12 cellular contexts compared by ENCODE assay signal in the genomic region with DNA sequence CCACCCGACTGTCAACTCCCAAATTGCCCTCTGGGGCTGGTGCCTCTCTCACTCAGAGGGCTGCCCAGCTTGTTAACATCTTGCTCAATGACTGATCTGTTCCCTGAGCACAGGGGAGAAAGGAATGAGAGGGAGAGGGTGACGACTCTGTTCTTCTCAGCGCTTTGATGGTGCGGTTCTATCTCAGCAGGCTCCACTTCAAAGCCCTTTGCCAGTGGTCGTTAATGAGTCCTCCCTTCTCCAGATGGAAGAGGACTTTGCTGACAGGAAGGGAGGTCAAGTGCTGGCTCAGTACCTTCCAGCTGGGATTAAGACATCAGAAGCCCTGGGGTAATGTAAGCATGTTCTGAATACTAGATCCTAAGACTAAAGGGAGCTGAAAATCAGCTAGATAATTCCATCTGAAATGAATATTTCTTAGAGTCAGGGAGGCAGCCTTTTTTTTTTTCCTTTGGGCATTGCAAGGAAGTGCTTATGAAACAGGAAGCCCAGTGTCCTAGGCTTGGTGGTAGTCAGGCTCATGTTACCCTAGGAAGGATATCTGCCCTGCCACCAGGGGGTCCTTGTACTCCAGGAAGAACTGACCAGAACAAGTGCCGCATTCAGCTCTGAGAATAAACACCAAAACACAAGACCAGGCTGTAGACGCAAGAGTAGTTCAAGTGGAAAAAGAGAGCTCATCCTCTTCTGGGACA. TPM values are rescaled to one million over a fixed set of nuclear protein-coding genes. Genes with fewer than 3 reads are reported as not detected.
DNase-seq lines count a peak whose midpoint lies in the region; ATAC-seq and TF ChIP-seq lines count a peak whose summit lies in the region.
"Had no signal": no experiment of that assay in that cellular context is flagged by ENCODE, and none has a peak within 500 bp of the region (broad histone marks: within the 10 kb centered on the region; RNA-seq: fewer than 3 reads in every experiment).

No MANE protein-coding gene starts in this region.

- H3K27ac Mint-ChIP-seq in neural progenitor cell: peak overlapping the region; percentile 17

- ATAC-seq in HG03097 (IDR thresholded peaks at IDR 0.05; ENCODE audit: low FRiP score, unreplicated experiment): no peak
- no peak for ATAC-seq in GM18870 (IDR thresholded peaks at IDR 0.05; ENCODE audit: unreplicated experiment)

- no peak overlapping the region for H3K4me3 ChIP-seq in LNCaP clone FGC (ENCODE audit: low read depth, low read length)
- no peak overlapping the region for H3K4me3 ChIP-seq in astrocyte of the spinal cord (ENCODE audit: low read depth, low read length)
- no peak overlapping the region for H3K4me3 ChIP-seq in neural progenitor cell
- H3K4me3 ChIP-seq: skin epidermis had no signal

- H4K20me1 ChIP-seq in neural progenitor cell (ENCODE audit: low read depth): no peaks in the 10 kb centered on the region

- no peaks in the 10 kb centered on the region for H3K79me2 ChIP-seq in neural progenitor cell (ENCODE audit: low read depth)

- in situ Hi-C loops in astrocyte of the spinal cord (cut with HindIII; ENCODE audit: low sequenced_read_pairs): no loop called here

- no peaks in the 10 kb centered on the region for H3K9me3 Mint-ChIP-seq in neural progenitor cell

- H2AFZ ChIP-seq in neural progenitor cell (replicated peaks): no peak overlapping the region

- no peaks in the 10 kb centered on the region for H3K9me3 ChIP-seq in neural progenitor cell (ENCODE audit: low read depth)

- DNase-seq in DMS53 (lab: John Stamatoyannopoulos, UW) (peak; percentile 48), LNCaP clone FGC (ENCODE audit: low read depth) (no peak), astrocyte of the spinal cord (ENCODE audit: low read depth, low spot score) (peak; percentile 42), neural progenitor cell (ENCODE audit: low spot score) (no peak), NCI-H1105 treated with DMSO at 0.1 percent for 48 hours (lab: John Stamatoyannopoulos, UW) (no peak)
- DNase-seq in activated CD4-positive, alpha-beta T cell treated with anti-CD3 and anti-CD28 coated beads, Interleukin-2, amount 50 U/mL, for 1 hour: no peak
- DNase-seq: Calu3 had no signal

- no peaks in the 10 kb centered on the region for H3F3A ChIP-seq in neural progenitor cell (ENCODE audit: low read depth)

- H3K9ac ChIP-seq in neural progenitor cell: no peak overlapping the region

- peak overlapping the region; percentile 21 for H3K4me3 Mint-ChIP-seq in neural progenitor cell

- no peaks in the 10 kb centered on the region for H3K36me3 Mint-ChIP-seq in neural progenitor cell

- no peak overlapping the region for H3K27ac ChIP-seq in neural progenitor cell

- H3K4me1 Mint-ChIP-seq in neural progenitor cell: peaks cover 37% of the 10 kb centered on the region

- H3K4me2 ChIP-seq in neural progenitor cell: no peak overlapping the region

- no peaks in the 10 kb centered on the region for H3K4me1 ChIP-seq in neural progenitor cell

- H3K27me3 ChIP-seq in neural progenitor cell: peaks cover 5% of the 10 kb centered on the region

- 0 out of 2 replicates have a peak, but pooled peaks have one; percentile 7 for TF ChIP-seq CTCF in LNCaP clone FGC (IDR thresholded peaks at IDR 0.05; ENCODE audit: control insufficient read depth, extremely low read depth, insufficient read depth)
- TF ChIP-seq CTCF in astrocyte of the spinal cord (IDR thresholded peaks at IDR 0.05; ENCODE audit: low read depth, low read length): peak; percentile 8
- TF ChIP-seq CTCF in neural progenitor cell (IDR thresholded peaks at IDR 0.05): no peak

- H3K27me3 Mint-ChIP-seq in neural progenitor cell (ENCODE audit: insufficient read depth, low read depth): peaks cover 11% of the 10 kb centered on the region

- no peaks in the 10 kb centered on the region for H3K36me3 ChIP-seq in neural progenitor cell

RNA-seq across cellular contexts. Expression of a gene that starts 4.7 kb away (rescaled TPM):
- 0.19 TPM in 1 of 2 replicates, not detected in the other for total RNA-seq in neural progenitor cell (ENCODE audit: low replicate concordance)
- total RNA-seq: astrocyte, Calu3, RPMI7951 had no signal

RNA-seq across cellular contexts. Expression of a gene that starts 40.9 kb away (rescaled TPM):
- 26.5 and 47.6 TPM in 2 replicates for total RNA-seq in neural progenitor cell (ENCODE audit: low replicate concordance)

Comparison
In these comparisons a context has a peak if more than half of its experiments do, and no peak if none do; other contexts are left out.
1. DNase-seq: peak in DMS53 (single experiment) and astrocyte of the spinal cord (single experiment); none in LNCaP clone FGC (single experiment), neural progenitor cell (single experiment), NCI-H1105 treated with DMSO at 0.1 percent for 48 hours (single experiment) and activated CD4-positive, alpha-beta T cell treated with anti-CD3 and anti-CD28 coated beads, Interleukin-2, amount 50 U/mL, for 1 hour (single experiment).